In the genomic region with DNA sequence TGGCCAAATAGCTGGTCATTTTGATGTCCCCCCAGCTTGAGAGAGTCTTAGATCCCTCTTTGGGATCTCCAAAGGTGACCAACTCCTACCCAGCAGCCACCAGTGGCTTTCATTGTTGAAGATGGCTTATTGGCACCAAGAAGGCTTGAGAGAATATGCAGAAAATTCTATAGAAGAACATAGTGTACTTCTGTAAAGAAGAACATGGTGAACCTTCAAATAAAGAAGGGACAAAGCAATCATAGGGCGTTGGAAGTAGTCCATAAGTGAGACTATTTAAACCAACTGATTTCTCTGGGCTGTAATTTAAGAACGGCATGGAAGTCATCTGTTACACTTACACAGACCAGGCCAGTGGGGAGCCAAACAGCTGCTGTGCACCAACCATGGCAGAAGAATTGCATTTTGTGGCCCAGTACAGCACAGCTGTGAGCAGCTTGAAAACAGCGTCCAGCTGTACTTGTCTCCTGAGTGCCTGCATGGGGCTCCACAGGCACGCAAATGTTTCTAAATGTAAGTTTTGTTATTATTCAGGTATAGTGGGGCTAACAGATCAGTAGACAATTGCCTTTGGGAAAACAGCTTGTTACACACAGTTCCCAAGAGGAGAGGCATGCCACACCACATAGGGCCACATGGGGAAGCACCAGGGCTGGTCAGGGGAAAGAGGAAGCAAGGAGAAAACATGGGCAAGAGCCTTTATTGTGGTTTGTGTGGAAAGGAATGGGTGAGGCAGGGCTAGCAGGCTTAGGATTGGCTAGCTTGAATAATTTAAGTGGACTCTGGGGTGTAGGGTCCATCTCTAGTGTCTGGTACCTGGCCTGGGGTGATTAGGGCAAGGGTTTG, we compare ENCODE assay signal across 8 cellular contexts.
DNase-seq lines count a peak whose midpoint lies in the region; ATAC-seq and TF ChIP-seq lines count a peak whose summit lies in the region.

No MANE protein-coding gene starts in this region.

- no peak overlapping the region for H3K23ac ChIP-seq in IMR-90 (ENCODE audit: low read depth, low read length)

- TF ChIP-seq CTCF in GM13977 (IDR thresholded peaks at IDR 0.05; ENCODE audit: extremely low read depth, insufficient read depth, missing control alignments) = peak; percentile 47
- no peak for TF ChIP-seq CTCF in IMR-90 (conservative IDR thresholded peaks at IDR 0.05; ENCODE audit: low read depth, low read length)
- no peak for TF ChIP-seq CTCF in heart right ventricle (IDR thresholded peaks at IDR 0.05)
- no peak for TF ChIP-seq CTCF in coronary artery (IDR thresholded peaks at IDR 0.05)

- POLR2A ChIA-PET in IMR-90 (lab: Charles Lee; ENCODE audit: unreplicated experiment) = no interaction called here

- H3K4me3 ChIP-seq in IMR-90 (ENCODE audit: insufficient read depth, low read depth, low read length) (no peak overlapping the region), heart right ventricle (no peak overlapping the region), coronary artery (no peak overlapping the region)

- no peaks in the 10 kb centered on the region for H3K9me1 ChIP-seq in IMR-90 (ENCODE audit: insufficient read depth, low read length)

- in situ Hi-C loops in GM13977 (cut with MboI; ENCODE audit: low pct_unique_long_range_greater_than_20kb, low sequenced_read_pairs, unreplicated experiment) (loop anchor here (5.0 to 25.0 kb wide), 3 partner anchors 232 to 403 kb away; no protein-coding TSS in a partner anchor), IMR-90 (cut with MboI; ENCODE audit: low sequenced_read_pairs) (no loop called here)

- dilution Hi-C loops in IMR-90 (cut with HindIII; ENCODE audit: low sequenced_read_pairs, unreplicated experiment) = no loop called here

- no peak overlapping the region for H2BK120ac ChIP-seq in IMR-90 (ENCODE audit: low read depth, low read length)

- H4K20me1 ChIP-seq in IMR-90 (ENCODE audit: insufficient read depth, low read length) = no peaks in the 10 kb centered on the region

- CTCF ChIA-PET in IMR-90 (lab: Yijun Ruan, JAX) = interaction anchor here (0.6 kb wide), 1 partner anchor 323 kb away, joined by 5 read pairs; no protein-coding TSS in a partner anchor

- TF ChIP-seq POLR2A in IMR-90 (IDR thresholded peaks at IDR 0.05; ENCODE audit: low read depth, low read length) = no peak

- ATAC-seq in GM21717 (IDR thresholded peaks at IDR 0.05; ENCODE audit: unreplicated experiment) = peak; percentile 71
- ATAC-seq in IMR-90 (ENCODE audit: low read depth) = 0 out of 2 replicates have a peak, but pooled peaks have one; percentile 29
- ATAC-seq in heart right ventricle = peak in 5 of 8 donors; percentile 17 to 87 (median 78)
- ATAC-seq in SK-N-SH treated with all-trans-retinoic acid at 6 μM for 48 hours = no peak

- H2BK15ac ChIP-seq in IMR-90 (ENCODE audit: low read depth, low read length) = no peak overlapping the region

- no peak overlapping the region for H2AK5ac ChIP-seq in IMR-90 (ENCODE audit: low read depth, low read length)

- H3K36me3 ChIP-seq in IMR-90 (ENCODE audit: control insufficient read depth, insufficient read depth, low read length) (no peaks in the 10 kb centered on the region), heart right ventricle (no peaks in the 10 kb centered on the region)

- H3K56ac ChIP-seq in IMR-90 (ENCODE audit: extremely low read depth, insufficient read depth, low read length) = no peak overlapping the region

- H4K5ac ChIP-seq in IMR-90 (ENCODE audit: low read depth, low read length) = no peak overlapping the region

- no peak overlapping the region for H4K91ac ChIP-seq in IMR-90 (ENCODE audit: insufficient read depth, low read depth, low read length)

- H3K18ac ChIP-seq in IMR-90 (ENCODE audit: low read depth, low read length) = no peak overlapping the region

- H2BK20ac ChIP-seq in IMR-90 (ENCODE audit: low read depth, low read length) = no peak overlapping the region

- no peak overlapping the region for H3K4ac ChIP-seq in IMR-90 (ENCODE audit: low read depth, low read length)

- H3K4me2 ChIP-seq in IMR-90 (ENCODE audit: low read depth, low read length) = no peak overlapping the region

- no peak overlapping the region for H3K9ac ChIP-seq in IMR-90 (ENCODE audit: low read depth, low read length)

- intact Hi-C loops in IMR-90 (cut with micrococcal nuclease) = no loop called here
- intact Hi-C loops in heart right ventricle (cut with DNase I) = no loop called here

- TF ChIP-seq RAD21 in IMR-90 (IDR thresholded peaks at IDR 0.05; ENCODE audit: low read length) = no peak

- H3K27ac ChIP-seq in IMR-90 (ENCODE audit: insufficient read depth, low read length) (no peak overlapping the region), heart right ventricle (no peak overlapping the region), coronary artery (no peak overlapping the region)

- no peak overlapping the region for H2AFZ ChIP-seq in IMR-90 (replicated peaks; ENCODE audit: low read length, poor library complexity)

- no peaks in the 10 kb centered on the region for H3K4me1 ChIP-seq in IMR-90 (ENCODE audit: control insufficient read depth, insufficient read depth, low read length)
- no peaks in the 10 kb centered on the region for H3K4me1 ChIP-seq in heart right ventricle

- no peak overlapping the region; the same call in 1 of the 2 replicates for H3K14ac ChIP-seq in IMR-90 (replicated peaks; ENCODE audit: low read depth, low read length)

- H4K8ac ChIP-seq in IMR-90 (ENCODE audit: low read depth in 2 of 2, low read length in 2 of 2) = no peak overlapping the region

- DNase-seq in GM13977 (ENCODE audit: low spot score) (peak; percentile 7), IMR-90 (no peak), heart right ventricle (peak; percentile 3 to 12), DMS153 (lab: John Stamatoyannopoulos, UW) (no peak), coronary artery (ENCODE audit: low spot score) (no peak), superior temporal gyrus (ENCODE audit: extremely low spot score) (no peak)

- H3K79me1 ChIP-seq in IMR-90 (ENCODE audit: low read depth in 1 of 2, low read length in 2 of 2) = no peaks in the 10 kb centered on the region

- WGBS in IMR-90 (ENCODE audit: extremely low coverage in 2 of 2, insufficient read length in 1 of 2), 2 experiments = 57% methylated on average over 1 of the region's 4 CpGs; no CpG with 5 or more reads in 1 of the 2 experiments
- WGBS in heart right ventricle, 2 donors = 79 to 84% methylated on average over 4 of the region's 4 CpGs

- no peak overlapping the region for H2BK5ac ChIP-seq in IMR-90 (ENCODE audit: low read depth, low read length, poor library complexity, severe bottlenecking)

- no peaks in the 10 kb centered on the region; the same call in 1 of the 2 replicates for H3K9me3 ChIP-seq in IMR-90 (ENCODE audit: control insufficient read depth, insufficient read depth, low read length)
- H3K9me3 ChIP-seq in heart right ventricle = no peaks in the 10 kb centered on the region

- H3K27me3 ChIP-seq in IMR-90 (ENCODE audit: control insufficient read depth, insufficient read depth, low read length) (no peaks in the 10 kb centered on the region), heart right ventricle (peaks cover 0 to 8% (median 0%) of the 10 kb centered on the region in 7 donors)

- no peak overlapping the region for H2AK9ac ChIP-seq in IMR-90 (replicated peaks; ENCODE audit: low read depth, low read length, poor library complexity)

- no TSS peak for BruUV-seq in IMR-90 (replicated peaks; lab: Mats Ljungman, UMichigan)

TF ChIP-seq in IMR-90, 13 proteins besides CTCF, POLR2A, EP300 and RAD21 (continues in another document):
- no peak for TF ChIP-seq MAZ (IDR thresholded peaks at IDR 0.05; ENCODE audit: borderline replicate concordance, low read depth, low read length)
- TF ChIP-seq, protein P1, sequence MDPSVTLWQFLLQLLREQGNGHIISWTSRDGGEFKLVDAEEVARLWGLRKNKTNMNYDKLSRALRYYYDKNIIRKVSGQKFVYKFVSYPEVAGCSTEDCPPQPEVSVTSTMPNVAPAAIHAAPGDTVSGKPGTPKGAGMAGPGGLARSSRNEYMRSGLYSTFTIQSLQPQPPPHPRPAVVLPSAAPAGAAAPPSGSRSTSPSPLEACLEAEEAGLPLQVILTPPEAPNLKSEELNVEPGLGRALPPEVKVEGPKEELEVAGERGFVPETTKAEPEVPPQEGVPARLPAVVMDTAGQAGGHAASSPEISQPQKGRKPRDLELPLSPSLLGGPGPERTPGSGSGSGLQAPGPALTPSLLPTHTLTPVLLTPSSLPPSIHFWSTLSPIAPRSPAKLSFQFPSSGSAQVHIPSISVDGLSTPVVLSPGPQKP (IDR thresholded peaks at IDR 0.05; ENCODE audit: borderline replicate concordance, low read depth, low read length) = no peak
- TF ChIP-seq MAFK (IDR thresholded peaks at IDR 0.05; ENCODE audit: low read depth, low read length) = no peak
- TF ChIP-seq BHLHE40 (IDR thresholded peaks at IDR 0.05; ENCODE audit: low read depth, low read length) = no peak
- TF ChIP-seq FOS (IDR thresholded peaks at IDR 0.05; ENCODE audit: low read depth, low read length) = no peak
- no peak for TF ChIP-seq RCOR1 (IDR thresholded peaks at IDR 0.05; ENCODE audit: insufficient replicate concordance, low read length)
- TF ChIP-seq MXI1 (IDR thresholded peaks at IDR 0.05; ENCODE audit: borderline replicate concordance, low read depth, low read length) = no peak
- no peak for TF ChIP-seq NFE2L2 (IDR thresholded peaks at IDR 0.05; ENCODE audit: low read depth, low read length)
- TF ChIP-seq CEBPB (IDR thresholded peaks at IDR 0.05; ENCODE audit: low read depth, low read length) = no peak

TF ChIP-seq in SK-N-SH treated with all-trans-retinoic acid at 6 μM for 48 hours, 23 proteins besides CTCF, POLR2A, EP300 and RAD21:
- TF ChIP-seq SNAI2 (CRISPR knock-in tag; IDR thresholded peaks at IDR 0.05) = no peak
- no peak for TF ChIP-seq ZNF8 (CRISPR knock-in tag; IDR thresholded peaks at IDR 0.05)
- no peak for TF ChIP-seq ZFP30 (CRISPR knock-in tag; IDR thresholded peaks at IDR 0.05)
- no peak for TF ChIP-seq ESRRG (CRISPR knock-in tag; IDR thresholded peaks at IDR 0.05)

Comparison
In these comparisons a context has a peak if more than half of its experiments do, and no peak if none do; other contexts are left out.
1. DNase-seq: peak in GM13977 (single experiment) and heart right ventricle (2 of 2); none in IMR-90 (single experiment), DMS153 (single experiment), coronary artery (single experiment) and superior temporal gyrus (single experiment).